Comparison of ENCODE assay signal across 1 cellular context in genomic region chr11:98495016-98495415, GRCh38.
TF ChIP-seq lines count a peak whose summit lies in the region.

No MANE protein-coding gene starts in this region.

TF ChIP-seq in H1, 55 proteins besides CTCF, POLR2A, EP300 and RAD21:
- peak; percentile 24; the same call in 1 of the 2 replicates for TF ChIP-seq TBP (IDR thresholded peaks at IDR 0.05; ENCODE audit: low read depth, low read length)
- no peak for TF ChIP-seq CHD7 (IDR thresholded peaks at IDR 0.05; ENCODE audit: insufficient replicate concordance, low read length)
- TF ChIP-seq JUN (IDR thresholded peaks at IDR 0.05; ENCODE audit: low read depth, low read length) = no peak
- no peak for TF ChIP-seq PHF8 (conservative IDR thresholded peaks at IDR 0.05; ENCODE audit: low read depth, low read length)
- TF ChIP-seq BRCA1 (IDR thresholded peaks at IDR 0.05; ENCODE audit: low read depth, low read length) = no peak
- TF ChIP-seq MAX (IDR thresholded peaks at IDR 0.05) = no peak
- 0 out of 2 replicates have a peak, but pooled peaks have one; percentile 23 for TF ChIP-seq POU5F1 (IDR thresholded peaks at IDR 0.05; ENCODE audit: low read depth, low read length)
- 0 out of 2 replicates have a peak, but pooled peaks have one; percentile 11 for TF ChIP-seq JUND (IDR thresholded peaks at IDR 0.05; ENCODE audit: low read length)
